ENCODE assay signal across 19 cellular contexts in the genomic region with DNA sequence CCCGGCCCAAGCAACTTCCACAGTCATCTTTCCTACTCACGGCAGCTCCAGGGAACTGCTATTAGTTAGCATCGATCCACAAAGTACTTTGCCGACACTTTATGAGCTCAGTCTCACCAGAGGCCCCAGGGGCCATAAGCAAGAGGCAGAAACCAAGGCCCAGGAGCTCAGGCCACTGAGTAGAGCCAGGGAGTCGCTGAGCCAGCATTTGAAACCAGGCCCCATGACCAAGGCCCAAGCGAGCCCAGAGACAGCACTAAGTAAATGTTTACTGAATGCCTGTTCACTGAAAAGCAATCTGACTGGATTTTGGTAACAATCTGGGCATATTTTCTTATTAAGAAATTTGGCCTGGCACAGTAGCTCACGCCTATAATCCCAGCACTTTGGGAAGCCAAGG. TPM values are rescaled to one million over a fixed set of nuclear protein-coding genes. Genes with fewer than 3 reads are reported as not detected.
A peak's percentile ranks its signal among the peaks of the same experiment; 100 is the strongest.
DNase-seq lines count a peak whose midpoint lies in the region; ATAC-seq, FAIRE-seq and TF ChIP-seq lines count a peak whose summit lies in the region.
"Had no signal": no experiment of that assay in that cellular context is flagged by ENCODE, and none has a peak within 500 bp of the region (broad histone marks: within the 10 kb centered on the region; RNA-seq: fewer than 3 reads in every experiment).

No MANE protein-coding gene starts in this region.

- H3K27me3 ChIP-seq in HUES6 (ENCODE audit: control insufficient read depth, insufficient read depth, low read length) (no peaks in the 10 kb centered on the region), adipocyte (replicated peaks; ENCODE audit: control insufficient read depth, insufficient read depth, low read length) (no peaks in the 10 kb centered on the region), gastrocnemius medialis (no peaks in the 10 kb centered on the region)

- H3K27ac ChIP-seq in HUES6 (ENCODE audit: low read depth, low read length) (0 out of 2 replicates have a peak overlapping the region, but pooled peaks have one; percentile 21), kidney (ENCODE audit: low read depth in 2 of 2, low read length in 2 of 2) (peak overlapping the region in 1 of 2 donors; percentile 43), gastrocnemius medialis (peak overlapping the region; percentile 29 to 63 (median 42))

- H3K9ac ChIP-seq in HUES6 (ENCODE audit: low read length) (no peak overlapping the region), adipocyte (ENCODE audit: low read length) (peak overlapping the region; percentile 70), kidney (ENCODE audit: low read length in 2 of 2) (no peak overlapping the region)

- no peak for FAIRE-seq in kidney (lab: Jason Lieb, UNC)
- FAIRE-seq: bronchial epithelial cell had no signal

- TF ChIP-seq POLR2A in gastrocnemius medialis (IDR thresholded peaks at IDR 0.05): no peak

- no peak for TF ChIP-seq CTCF in kidney (IDR thresholded peaks at IDR 0.05; ENCODE audit: borderline replicate concordance, extremely low read depth, insufficient read depth)
- TF ChIP-seq CTCF in gastrocnemius medialis (IDR thresholded peaks at IDR 0.05 in 4 of 5, conservative IDR thresholded peaks at IDR 0.05 in 1 of 5): no peak

- H3K4me3 ChIP-seq in HUES6 (ENCODE audit: low read depth, low read length) (no peak overlapping the region), adipocyte (ENCODE audit: low read length) (no peak overlapping the region), kidney (ENCODE audit: low read length in 2 of 2) (no peak overlapping the region), gastrocnemius medialis (no peak overlapping the region)

- peaks cover 65% of the 10 kb centered on the region for H3K4me1 ChIP-seq in HUES6 (ENCODE audit: control insufficient read depth, insufficient read depth, low read length)
- H3K4me1 ChIP-seq in adipocyte (ENCODE audit: control insufficient read depth, insufficient read depth, low read length): peaks cover 40% of the 10 kb centered on the region
- H3K4me1 ChIP-seq in kidney (ENCODE audit: control insufficient read depth in 1 of 2, insufficient read depth in 1 of 2, low read depth in 1 of 2, low read length in 2 of 2): peaks cover 13 to 14% of the 10 kb centered on the region in 2 donors
- H3K4me1 ChIP-seq in gastrocnemius medialis: peaks cover 17 to 22% of the 10 kb centered on the region in 2 donors

- DNase-seq in adipocyte (ENCODE audit: low read depth) (no peak), kidney (peak; percentile 32), gastrocnemius medialis (peak in 1 of 2 donors; percentile 26), islet precursor cell (no peak), cerebellar nuclear complex (lab: John Stamatoyannopoulos, UW) (no peak), DMS 273 treated with DMSO at 0.1 percent for 48 hours (lab: John Stamatoyannopoulos, UW) (no peak)
- no peak for DNase-seq in activated naive CD4-positive, alpha-beta T cell (lab: John Stamatoyannopoulos, UW)
- DNase-seq: activated CD4-positive, alpha-beta memory T cell treated with anti-CD3 and anti-CD28 coated beads, Interleukin-2, amount 10 ng/mL, durations not matched to agents 7 days and 5 days; activated naive CD8-positive, alpha-beta T cell treated with anti-CD3 and anti-CD28 coated beads for 36 hours; activated T-cell treated with anti-CD3 and anti-CD28 coated beads, Interleukin-2, amount 50 U/mL, for 72 hours; CD4-positive, alpha-beta memory T cell; DND-41; glutamatergic neuron; MM.1S; NCI-H2227 treated with DMSO at 0.1 percent for 48 hours had no signal

- H3K36me3 ChIP-seq in HUES6 (ENCODE audit: control insufficient read depth, insufficient read depth, low read length) (peaks cover 17% of the 10 kb centered on the region; the same call in 1 of the 2 replicates), adipocyte (ENCODE audit: control insufficient read depth, insufficient read depth, low read length, severe bottlenecking) (no peaks in the 10 kb centered on the region), kidney (ENCODE audit: control insufficient read depth in 1 of 2, insufficient read depth in 2 of 2, low read length in 2 of 2) (no peaks in the 10 kb centered on the region), gastrocnemius medialis (no peaks in the 10 kb centered on the region)

- in situ Hi-C loops in gastrocnemius medialis (cut with MboI; ENCODE audit: low sequenced_read_pairs in 4 of 4): no loop called here

- intact Hi-C loops in kidney (cut with DNase I) (no loop called here), gastrocnemius medialis (cut with DNase I; ENCODE audit: low total_unique reads) (no loop called here)

- ATAC-seq in gastrocnemius medialis: no peak
- ATAC-seq: activated T-cell treated with anti-CD3 and anti-CD28 coated beads, Interleukin-2, amount 50 U/mL, for 72 hours; natural killer cell treated with Interleukin-12 subunit alpha and Interleukin-12 subunit beta and Interleukin-15 and Interleukin-18, amount 100 ng/mL, for 72 hours; stimulated activated memory B cell treated with anti-CD40 and anti-IgM and Interleukin-4, amounts not matched to agents 10 μg/mL and 1 μg/mL and 100 μg/mL, for 72 hours had no signal

- H3K9me3 ChIP-seq in HUES6 (ENCODE audit: control insufficient read depth, insufficient read depth, low read depth, low read length) (no peaks in the 10 kb centered on the region), adipocyte (ENCODE audit: control insufficient read depth, low read length) (no peaks in the 10 kb centered on the region), kidney (ENCODE audit: control insufficient read depth in 1 of 2, low read length in 2 of 2) (no peaks in the 10 kb centered on the region), gastrocnemius medialis (no peaks in the 10 kb centered on the region)

RNA-seq across cellular contexts. Expression of a gene that starts 43.3 kb away (rescaled TPM):
- total RNA-seq in kidney (53.8 TPM), gastrocnemius medialis (10 to 100 TPM in 1 of 4 donors, 1 to 10 TPM in 3; 4.3 to 11.8 (median 5.4) TPM)
- 17.6 TPM for polyA plus RNA-seq in kidney (ENCODE audit: insufficient read depth, low read depth, low replicate concordance)
